ENCODE assay signal across 8 cellular contexts in the genomic region with DNA sequence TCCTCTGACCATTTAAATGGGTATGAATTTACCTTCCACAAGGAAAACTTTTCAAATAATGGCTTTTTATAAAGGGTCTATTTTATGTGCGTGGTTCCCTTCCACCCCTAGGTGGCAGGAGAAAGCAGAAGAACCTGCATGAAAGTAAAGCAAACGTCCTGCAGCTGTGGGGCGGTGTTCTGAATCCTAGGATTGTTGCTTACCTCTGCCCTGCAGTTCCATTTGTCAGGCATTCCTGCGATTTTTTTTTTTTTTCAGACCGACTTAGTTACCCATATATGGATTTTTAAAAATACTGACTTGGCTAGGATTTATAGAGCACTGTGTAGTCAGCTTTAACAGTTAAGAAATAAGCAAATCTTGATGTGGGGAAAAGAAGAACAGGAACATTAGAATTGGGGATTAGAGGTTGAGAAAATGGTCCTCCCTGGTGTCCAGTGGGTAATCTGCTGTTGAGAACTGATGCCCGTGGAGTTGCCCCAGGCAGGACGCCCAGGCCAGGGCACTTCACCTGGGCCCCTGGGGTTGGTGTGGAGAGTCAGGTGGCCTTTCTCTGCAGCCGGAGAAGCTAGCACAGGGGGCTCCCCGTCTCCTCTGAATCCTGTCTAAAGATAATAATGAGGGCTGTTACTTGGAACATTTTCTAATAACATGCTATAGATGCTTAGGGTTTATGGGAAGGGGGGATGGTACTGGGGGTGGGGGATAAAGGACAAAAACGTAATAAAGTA. TPM values are rescaled to one million over a fixed set of nuclear protein-coding genes. Genes with fewer than 3 reads are reported as not detected.
A peak's percentile ranks its signal among the peaks of the same experiment; 100 is the strongest.
DNase-seq lines count a peak whose midpoint lies in the region; TF ChIP-seq lines count a peak whose summit lies in the region.

No MANE protein-coding gene starts in this region.

- no peak overlapping the region for H3K4me3 ChIP-seq in HL-60 (replicated peaks; ENCODE audit: insufficient read depth, low read length)
- no peak overlapping the region for H3K4me3 ChIP-seq in right atrium auricular region

- H3K4me1 ChIP-seq in right atrium auricular region = peaks cover 0 to 72% of the 10 kb centered on the region in 2 donors

- DNase-seq in NCI-H526 (lab: John Stamatoyannopoulos, UW) (peak; percentile 22 to 67), NCI-H526 treated with DMSO at 0.1 percent for 48 hours (lab: John Stamatoyannopoulos, UW) (no peak), HL-60 (ENCODE audit: low read depth in 1 of 2, low spot score in 1 of 2) (peak; percentile 64 to 65), RKO (ENCODE audit: low spot score) (peak; percentile 81), right atrium auricular region (ENCODE audit: low spot score) (peak; percentile 79), pulmonary artery endothelial cell (ENCODE audit: low read depth, low spot score) (peak; percentile 52), NCI-H128 (lab: John Stamatoyannopoulos, UW; ENCODE audit: unreplicated experiment) (no peak)
- DNase-seq in activated naive CD4-positive, alpha-beta T cell treated with anti-CD3 and anti-CD28 coated beads, Interleukin-2, amount 50 U/mL, for 16 hours = peak; percentile 43

- peak; percentile 75 for TF ChIP-seq CTCF in HL-60 (IDR thresholded peaks at IDR 0.05; ENCODE audit: insufficient read depth, low read length)
- TF ChIP-seq CTCF in right atrium auricular region (IDR thresholded peaks at IDR 0.05) = peak; percentile 76 to 97

- H3K27me3 ChIP-seq in HL-60 (ENCODE audit: insufficient read depth, poor library complexity, severe bottlenecking) = no peaks in the 10 kb centered on the region
- H3K27me3 ChIP-seq in right atrium auricular region = no peaks in the 10 kb centered on the region

- H3K27ac ChIP-seq in HL-60 (replicated peaks) (peak overlapping the region; percentile 58), right atrium auricular region (no peak overlapping the region)

- peaks cover 20% of the 10 kb centered on the region for H3K36me3 ChIP-seq in right atrium auricular region

- H3K9me3 ChIP-seq in right atrium auricular region = no peaks in the 10 kb centered on the region

RNA-seq across cellular contexts. Expression of gene LTC4S, which starts 30.4 kb away (rescaled TPM):
- total RNA-seq in right atrium auricular region (10 to 100 TPM in 1 of 2 donors, 1 to 10 TPM in 1; 9.0 to 11.1 TPM), pulmonary artery endothelial cell (0.46 and 0.66 TPM in 2 replicates)

RNA-seq across cellular contexts. Expression of gene MAML1, which starts 30.8 kb away (rescaled TPM):
- total RNA-seq in right atrium auricular region = 10 to 100 TPM; 10.8 to 16.6 TPM
- total RNA-seq in pulmonary artery endothelial cell = 7.3 and 8.0 TPM in 2 replicates

RNA-seq across cellular contexts. Expression of gene MGAT4B, which starts 43.3 kb away (rescaled TPM):
- 10 to 100 TPM; 71.7 to 77.1 TPM for total RNA-seq in right atrium auricular region
- total RNA-seq in pulmonary artery endothelial cell = 138 and 185 TPM in 2 replicates

RNA-seq across cellular contexts. Expression of gene SQSTM1, which starts 57.3 kb away (rescaled TPM):
- 100 to 1,000 TPM; 379 to 436 TPM for total RNA-seq in right atrium auricular region
- 447 and 758 TPM in 2 replicates for total RNA-seq in pulmonary artery endothelial cell

Comparison
In these comparisons a context has a peak if more than half of its experiments do, and no peak if none do; other contexts are left out.
1. DNase-seq: peak in NCI-H526 (2 of 2), HL-60 (2 of 2), RKO (single experiment), activated naive CD4-positive, alpha-beta T cell treated with anti-CD3 and anti-CD28 coated beads, Interleukin-2, amount 50 U/mL, for 16 hours (single experiment), right atrium auricular region (single experiment) and pulmonary artery endothelial cell (single experiment); none in NCI-H526 treated with DMSO at 0.1 percent for 48 hours (single experiment) and NCI-H128 (single experiment).